ENCODE assay signal across 28 cellular contexts in the genomic region with DNA sequence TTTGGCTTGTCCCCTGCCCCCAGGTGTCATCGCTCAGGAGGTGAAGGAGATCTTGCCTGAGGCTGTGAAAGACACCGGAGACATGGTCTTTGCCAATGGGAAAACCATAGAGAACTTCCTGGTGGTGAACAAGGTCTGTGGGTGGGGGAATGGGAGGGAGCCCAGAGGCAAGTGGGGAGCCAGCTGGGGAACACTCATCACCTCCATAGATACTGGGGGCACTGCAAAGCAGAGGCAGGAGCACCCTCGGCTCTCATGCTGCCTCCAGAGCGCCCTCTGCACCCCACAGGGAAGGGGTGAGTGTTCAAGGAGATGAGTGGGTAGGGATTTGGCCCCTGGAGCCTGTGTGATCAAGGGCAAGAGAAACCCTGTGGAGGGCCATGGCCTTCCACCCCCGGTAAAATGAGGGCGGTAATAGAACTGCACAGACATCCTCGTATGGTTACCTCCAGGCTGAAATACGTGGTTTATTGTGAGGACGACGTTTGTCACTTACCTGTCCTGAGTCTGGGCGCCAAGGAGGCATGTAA. TPM values are rescaled to one million over a fixed set of nuclear protein-coding genes. Genes with fewer than 3 reads are reported as not detected.
A peak's percentile ranks its signal among the peaks of the same experiment; 100 is the strongest.
DNase-seq lines count a peak whose midpoint lies in the region; ATAC-seq and TF ChIP-seq lines count a peak whose summit lies in the region.
"Had no signal": no experiment of that assay in that cellular context is flagged by ENCODE, and none has a peak within 500 bp of the region (broad histone marks: within the 10 kb centered on the region; RNA-seq: fewer than 3 reads in every experiment).

No MANE protein-coding gene starts in this region.

- no peak for TF ChIP-seq CTCF in Caco-2 (IDR thresholded peaks at IDR 0.05; ENCODE audit: insufficient read depth in 1 of 2, low read depth in 1 of 2, low read length in 1 of 2, severe bottlenecking in 1 of 2, unreplicated experiment in 1 of 2)
- no peak for TF ChIP-seq CTCF in osteoblast (IDR thresholded peaks at IDR 0.05; ENCODE audit: extremely low read depth, low read depth, low read length)
- no peak for TF ChIP-seq CTCF in testis (IDR thresholded peaks at IDR 0.05)

- POLR2A ChIA-PET in Caco-2 (lab: Charles Lee), result no interaction called here

- no peaks in the 10 kb centered on the region for H4K20me1 ChIP-seq in osteoblast (ENCODE audit: insufficient read depth, low read length)

- peaks cover 37% of the 10 kb centered on the region for H3K27me3 Mint-ChIP-seq in activated naive CD4-positive, alpha-beta T cell treated with anti-CD3 and anti-CD28 coated beads, Interleukin-2, amount 10 ng/mL, durations not matched to agents 7 days and 5 days
- H3K27me3 Mint-ChIP-seq in Caco-2 (ENCODE audit: insufficient read depth, unreplicated experiment), result no peaks in the 10 kb centered on the region
- no peaks in the 10 kb centered on the region for H3K27me3 Mint-ChIP-seq in central memory CD8-positive, alpha-beta T cell
- H3K27me3 Mint-ChIP-seq: brain, type B pancreatic cell had no signal

- H3K36me3 Mint-ChIP-seq in activated naive CD4-positive, alpha-beta T cell treated with anti-CD3 and anti-CD28 coated beads, Interleukin-2, amount 10 ng/mL, durations not matched to agents 7 days and 5 days, result no peaks in the 10 kb centered on the region
- peaks cover 85% of the 10 kb centered on the region for H3K36me3 Mint-ChIP-seq in Caco-2 (ENCODE audit: insufficient read depth, unreplicated experiment)
- H3K36me3 Mint-ChIP-seq in central memory CD8-positive, alpha-beta T cell (ENCODE audit: insufficient read depth), result peaks cover 2% of the 10 kb centered on the region

- ATAC-seq in central memory CD8-positive, alpha-beta T cell (replicated peaks; ENCODE audit: extremely low read depth, poor library complexity, severe bottlenecking), result no peak
- ATAC-seq in HG03354 (IDR thresholded peaks at IDR 0.05; ENCODE audit: poor library complexity, severe bottlenecking, unreplicated experiment), result no peak
- ATAC-seq: HCT116, pancreas, SK-N-SH treated with all-trans-retinoic acid at 6 μM for 48 hours had no signal

- no TSS peak for BruUV-seq in Caco-2 (replicated peaks; lab: Mats Ljungman, UMichigan)

- no peaks in the 10 kb centered on the region for H3K79me2 ChIP-seq in osteoblast (ENCODE audit: insufficient read depth, low read length)

- CTCF ChIA-PET in activated naive CD4-positive, alpha-beta T cell treated with anti-CD3 and anti-CD28 coated beads, Interleukin-2, amount 10 ng/mL, durations not matched to agents 7 days and 5 days (lab: Charles Lee), result interaction anchor here (1.2 to 1.5 kb wide), 2 partner anchors 11 to 31 kb away, joined by 3 to 5 read pairs; no protein-coding TSS in a partner anchor
- CTCF ChIA-PET in Caco-2 (lab: Charles Lee), result interaction anchor here (1.1 to 2.3 kb wide), 3 partner anchors 10 to 31 kb away, joined by 3 to 8 read pairs (median 6); no protein-coding TSS in a partner anchor

- no peak for DNase-seq in activated naive CD4-positive, alpha-beta T cell treated with anti-CD3 and anti-CD28 coated beads, Interleukin-2, amount 10 ng/mL, durations not matched to agents 7 days and 5 days
- DNase-seq in activated naive CD4-positive, alpha-beta T cell (lab: John Stamatoyannopoulos, UW), result no peak
- DNase-seq in Caco-2 (no peak), osteoblast (ENCODE audit: insufficient read length, low spot score, missing footprints) (peak; percentile 88), testis (no peak), NCI-H2081 (lab: John Stamatoyannopoulos, UW) (no peak)
- no peak for DNase-seq in central memory CD8-positive, alpha-beta T cell (ENCODE audit: low spot score in 2 of 2)
- DNase-seq: activated CD8-positive, alpha-beta memory T cell treated with anti-CD3 and anti-CD28 coated beads, Interleukin-2, amount 50 U/mL, for 4 hours; activated effector memory CD4-positive, alpha-beta T cell treated with Interleukin-2 at 50 U/mL for 16 hours; Calu3; DMS79 treated with DMSO at 0.1 percent for 48 hours; GF-D8; left ventricle myocardium superior; NCI-H2107; NCI-H748 treated with DMSO at 0.1 percent for 48 hours; retina; stimulated activated CD4-positive, alpha-beta T cell treated with anti-CD3 and anti-CD28 coated beads, Interleukin-1b, Interleukin-23, amount 100 ng/mL, for 48 hours; stimulated activated CD8-positive, alpha-beta memory T cell treated with anti-CD3 and anti-CD28 coated beads, Interleukin-4, amount 100 ng/mL, for 48 hours; T-helper 9 cell had no signal

- H3K27ac ChIP-seq in osteoblast (ENCODE audit: low read depth, low read length), result no peak overlapping the region
- no peak overlapping the region for H3K27ac ChIP-seq in testis
- H3K27ac ChIP-seq: epithelial cell of prostate, VCaP had no signal

- intact Hi-C loops in Caco-2 (cut with micrococcal nuclease; ENCODE audit: unreplicated experiment) (no loop called here), testis (cut with DNase I; ENCODE audit: low total_unique reads) (no loop called here)

- no peaks in the 10 kb centered on the region for H3K27me3 ChIP-seq in Caco-2 (replicated peaks; ENCODE audit: control insufficient read depth, insufficient read depth, low read length)
- no peaks in the 10 kb centered on the region for H3K27me3 ChIP-seq in osteoblast (ENCODE audit: insufficient read depth, low read length)
- no peaks in the 10 kb centered on the region for H3K27me3 ChIP-seq in testis
- H3K27me3 ChIP-seq: pancreas had no signal

- no peaks in the 10 kb centered on the region for H3K4me1 ChIP-seq in Caco-2
- no peaks in the 10 kb centered on the region for H3K4me1 ChIP-seq in osteoblast (ENCODE audit: insufficient read depth, low read length)
- H3K4me1 ChIP-seq in testis, result peaks cover 18% of the 10 kb centered on the region

- H3K4me2 ChIP-seq in osteoblast (ENCODE audit: insufficient read depth, low read length), result no peak overlapping the region
- H3K4me2 ChIP-seq: smooth muscle cell had no signal

- peaks cover 22% of the 10 kb centered on the region for H3K4me1 Mint-ChIP-seq in activated naive CD4-positive, alpha-beta T cell treated with anti-CD3 and anti-CD28 coated beads, Interleukin-2, amount 10 ng/mL, durations not matched to agents 7 days and 5 days
- H3K4me1 Mint-ChIP-seq in Caco-2 (ENCODE audit: low read depth, unreplicated experiment), result peaks cover 1% of the 10 kb centered on the region
- peaks cover 20% of the 10 kb centered on the region for H3K4me1 Mint-ChIP-seq in central memory CD8-positive, alpha-beta T cell

- H3K4me3 Mint-ChIP-seq in activated naive CD4-positive, alpha-beta T cell treated with anti-CD3 and anti-CD28 coated beads, Interleukin-2, amount 10 ng/mL, durations not matched to agents 7 days and 5 days, result peak overlapping the region; percentile 18
- no peak overlapping the region for H3K4me3 Mint-ChIP-seq in Caco-2 (ENCODE audit: unreplicated experiment)
- H3K4me3 Mint-ChIP-seq in central memory CD8-positive, alpha-beta T cell, result peak overlapping the region; percentile 64
- H3K4me3 Mint-ChIP-seq: brain, type B pancreatic cell had no signal

- no peaks in the 10 kb centered on the region for H3K9me3 ChIP-seq in Caco-2
- no peaks in the 10 kb centered on the region for H3K9me3 ChIP-seq in osteoblast (ENCODE audit: low read depth, low read length)
- no peaks in the 10 kb centered on the region for H3K9me3 ChIP-seq in testis
- H3K9me3 ChIP-seq: pancreas had no signal

- WGBS in testis, 2 donors, result 84 to 94% methylated on average over 2 to 11 of the region's 11 CpGs

- peaks cover 7% of the 10 kb centered on the region for H3K36me3 ChIP-seq in Caco-2 (ENCODE audit: control insufficient read depth, insufficient read depth, low read length)
- H3K36me3 ChIP-seq in osteoblast (ENCODE audit: insufficient read depth, low read length), result no peaks in the 10 kb centered on the region
- no peaks in the 10 kb centered on the region for H3K36me3 ChIP-seq in testis (ENCODE audit: low read depth, missing control alignments)

- H3K4me3 ChIP-seq in Caco-2 (ENCODE audit: low read depth, low read length), result no peak overlapping the region
- H3K4me3 ChIP-seq in osteoblast (ENCODE audit: insufficient read depth, low read length), result no peak overlapping the region
- H3K4me3 ChIP-seq in testis, result no peak overlapping the region
- H3K4me3 ChIP-seq: smooth muscle cell had no signal

- H3K9me3 Mint-ChIP-seq in activated naive CD4-positive, alpha-beta T cell treated with anti-CD3 and anti-CD28 coated beads, Interleukin-2, amount 10 ng/mL, durations not matched to agents 7 days and 5 days, result no peaks in the 10 kb centered on the region
- H3K9me3 Mint-ChIP-seq in Caco-2 (ENCODE audit: unreplicated experiment), result no peaks in the 10 kb centered on the region
- no peaks in the 10 kb centered on the region for H3K9me3 Mint-ChIP-seq in central memory CD8-positive, alpha-beta T cell
- H3K9me3 Mint-ChIP-seq: type B pancreatic cell had no signal

- no peak overlapping the region for H3K27ac Mint-ChIP-seq in activated naive CD4-positive, alpha-beta T cell treated with anti-CD3 and anti-CD28 coated beads, Interleukin-2, amount 10 ng/mL, durations not matched to agents 7 days and 5 days
- peak overlapping the region; percentile 80 for H3K27ac Mint-ChIP-seq in Caco-2 (ENCODE audit: unreplicated experiment)
- peak overlapping the region; percentile 51 for H3K27ac Mint-ChIP-seq in central memory CD8-positive, alpha-beta T cell (ENCODE audit: low read depth)
- H3K27ac Mint-ChIP-seq: brain, type B pancreatic cell had no signal

- no peak overlapping the region for H2AFZ ChIP-seq in osteoblast (ENCODE audit: low read length)

- no peak for TF ChIP-seq POLR2A in testis (IDR thresholded peaks at IDR 0.05)

RNA-seq across cellular contexts. Expression of a gene that starts 14.0 kb away (rescaled TPM):
- 190 and 197 TPM in 2 replicates for total RNA-seq in Caco-2 (2022)
- 63.3 and 81.9 TPM in 2 replicates for total RNA-seq in osteoblast
- total RNA-seq in testis, result 10 to 100 TPM; 46.7 to 55.6 TPM
- polyA plus RNA-seq in testis (ENCODE audit: insufficient read depth, low read depth, low replicate concordance), result 162 TPM

RNA-seq across cellular contexts. Expression of a gene that starts 14.3 kb away (rescaled TPM):
- total RNA-seq in Caco-2 (2022) (83.4 and 86.1 TPM in 2 replicates), osteoblast (7.7 and 9.0 TPM in 2 replicates), testis (10 to 100 TPM; 22.7 to 31.5 TPM)
- 27.3 TPM for polyA plus RNA-seq in testis (ENCODE audit: insufficient read depth, low read depth, low replicate concordance)

RNA-seq across cellular contexts. Expression of a gene that starts 26.0 kb away (rescaled TPM):
- 165 and 169 TPM in 2 replicates for total RNA-seq in Caco-2 (2022)
- total RNA-seq in osteoblast, result 0.29 and 0.36 TPM in 2 replicates
- 10 to 100 TPM in 1 of 2 donors, 1 to 10 TPM in 1; 9.2 to 10.7 TPM for total RNA-seq in testis
- 15.2 TPM for polyA plus RNA-seq in testis (ENCODE audit: insufficient read depth, low read depth, low replicate concordance)

RNA-seq across cellular contexts. Expression of a gene that starts 38.4 kb away (rescaled TPM):
- total RNA-seq in Caco-2 (2022) (108 and 116 TPM in 2 replicates), osteoblast (303 and 323 TPM in 2 replicates), testis (10 to 100 TPM; 24.5 to 39.8 TPM)
- polyA plus RNA-seq in testis (ENCODE audit: insufficient read depth, low read depth, low replicate concordance), result 21.1 TPM

RNA-seq across cellular contexts. Expression of a gene that starts 49.7 kb away (rescaled TPM):
- total RNA-seq in Caco-2 (2022), result 30.6 and 36.3 TPM in 2 replicates
- total RNA-seq in osteoblast, result 258 and 275 TPM in 2 replicates
- 100 to 1,000 TPM in 1 of 2 donors, 10 to 100 TPM in 1; 73.5 to 123 TPM for total RNA-seq in testis
- 80.8 TPM for polyA plus RNA-seq in testis (ENCODE audit: insufficient read depth, low read depth, low replicate concordance)

Comparison
In these comparisons a context has a peak if more than half of its experiments do, and no peak if none do; other contexts are left out.
1. RNA of a gene that starts 26.0 kb away (total RNA-seq): 165 to 169 TPM in Caco-2; 9.2 to 10.7 TPM in testis and 0.29 to 0.36 TPM in osteoblast; every median in the first group is over 10 times any median in the second.